19 cellular contexts compared by ENCODE assay signal in the genomic region with DNA sequence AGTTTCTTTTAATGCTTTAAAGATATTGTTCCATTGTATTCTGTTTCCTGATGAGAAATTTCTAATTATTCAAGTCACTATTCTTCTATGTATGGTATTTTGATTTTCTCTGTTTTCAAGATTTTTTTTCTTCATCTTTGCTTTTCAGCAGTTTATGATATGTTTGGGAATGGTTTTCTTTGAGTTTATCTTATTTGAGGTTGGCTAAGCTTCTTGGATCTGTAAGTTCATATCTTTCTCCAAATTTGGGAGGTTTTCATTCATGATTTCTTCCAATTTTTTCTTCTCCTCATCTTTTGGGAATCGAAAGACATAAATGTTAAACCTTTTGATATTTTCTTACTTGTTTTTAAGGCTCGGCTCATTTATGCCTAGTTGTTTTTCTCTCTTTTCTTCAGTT.
DNase-seq lines count a peak whose midpoint lies in the region; ATAC-seq, FAIRE-seq and TF ChIP-seq lines count a peak whose summit lies in the region.
"Had no signal": no experiment of that assay in that cellular context is flagged by ENCODE, and none has a peak within 500 bp of the region (broad histone marks: within the 10 kb centered on the region; RNA-seq: fewer than 3 reads in every experiment).

No MANE protein-coding gene starts in this region.

- H3K4me1 ChIP-seq in HEK293 (ENCODE audit: control insufficient read depth, insufficient read depth, low read length): no peaks in the 10 kb centered on the region
- H3K4me1 ChIP-seq: BE2C, BLaER1 had no signal

- no peaks in the 10 kb centered on the region for H3K4me1 Mint-ChIP-seq in Calu3 (ENCODE audit: low read depth, unreplicated experiment)

- peak; percentile 19 for FAIRE-seq in frontal cortex (lab: Jason Lieb, UNC)
- FAIRE-seq: A204.1, GM12891 had no signal

- POLR2A ChIA-PET in HEK293 (lab: Yijun Ruan, JAX): no interaction called here

- H3K9me3 Mint-ChIP-seq in Calu3 (ENCODE audit: low read depth, unreplicated experiment): peaks cover 3% of the 10 kb centered on the region

- no peaks in the 10 kb centered on the region for H3K27me3 Mint-ChIP-seq in Calu3 (ENCODE audit: unreplicated experiment)
- H3K27me3 Mint-ChIP-seq: CD4-positive, alpha-beta memory T cell; CD4-positive, CD25-positive, alpha-beta regulatory T cell; CD8-positive, alpha-beta memory T cell had no signal

- BruUV-seq in Calu3 (replicated peaks; lab: Mats Ljungman, UMichigan): no TSS peak

- intact Hi-C loops in Calu3 (cut with micrococcal nuclease; ENCODE audit: unreplicated experiment): no loop called here

- no peak for TF ChIP-seq CTCF in Calu3 (IDR thresholded peaks at IDR 0.05; ENCODE audit: unreplicated experiment)
- no peak for TF ChIP-seq CTCF in HEK293 (tag by site-specific recombination; IDR thresholded peaks at IDR 0.05)

- H3K27ac Mint-ChIP-seq in Calu3 (ENCODE audit: unreplicated experiment): peak overlapping the region; percentile 23
- H3K27ac Mint-ChIP-seq: CD4-positive, alpha-beta memory T cell; CD4-positive, CD25-positive, alpha-beta regulatory T cell; CD8-positive, alpha-beta memory T cell had no signal

- DNase-seq in Calu3: no peak
- DNase-seq in frontal cortex (ENCODE audit: low spot score in 2 of 2): no peak
- no peak for DNase-seq in stimulated activated CD4-positive, alpha-beta T cell treated with anti-CD3 and anti-CD28 coated beads, Interleukin-2, amount 100 ng/mL, for 24 hours
- DNase-seq: 8988T; ACHN; BE2C; C1 segment of cervical spinal cord; CD4-positive, alpha-beta memory T cell; CD4-positive, CD25-positive, alpha-beta regulatory T cell; CD8-positive, alpha-beta memory T cell; COR-L47; DMS79 treated with DMSO at 0.1 percent for 48 hours; GF-D8 had no signal

- no peak for ATAC-seq in GM18519 (IDR thresholded peaks at IDR 0.05; ENCODE audit: low FRiP score, unreplicated experiment)

- H3K4me3 ChIP-seq in HEK293 (ENCODE audit: low read depth, low read length): no peak overlapping the region
- H3K4me3 ChIP-seq: BLaER1 had no signal

- H3K4me3 Mint-ChIP-seq in Calu3 (ENCODE audit: low read depth, unreplicated experiment): no peak overlapping the region
- H3K4me3 Mint-ChIP-seq: CD14-positive monocyte; CD4-positive, alpha-beta memory T cell; CD4-positive, CD25-positive, alpha-beta regulatory T cell; CD8-positive, alpha-beta memory T cell had no signal

- no peaks in the 10 kb centered on the region for H3K9me3 ChIP-seq in HEK293 (ENCODE audit: control insufficient read depth, insufficient read depth, low read depth, low read length)
- H3K9me3 ChIP-seq: BE2C had no signal

- CTCF ChIA-PET in Calu3 (lab: Charles Lee) (no interaction called here), HEK293 (lab: Yijun Ruan, JAX) (interaction anchor here (1.4 kb wide), 1 partner anchor 12 kb away, joined by 3 read pairs; no protein-coding TSS in a partner anchor)

- peaks cover 0 to 2% of the 10 kb centered on the region in 2 experiments; a peak in 1 of 3 replicates for H3K36me3 ChIP-seq in HEK293 (ENCODE audit: control insufficient read depth in 2 of 2, insufficient read depth in 1 of 2, low read length in 2 of 2)

- no peak overlapping the region for H3K27ac ChIP-seq in HEK293 (ENCODE audit: extremely low read depth, low read depth, low read length)
- H3K27ac ChIP-seq: BLaER1 had no signal

- H3K36me3 Mint-ChIP-seq in Calu3 (ENCODE audit: insufficient read depth, unreplicated experiment): no peaks in the 10 kb centered on the region

TF ChIP-seq in HEK293, 187 proteins besides CTCF, POLR2A, EP300 and RAD21:
- TF ChIP-seq ZNF558 (tag by site-specific recombination; IDR thresholded peaks at IDR 0.05) (peak; percentile 95), KLF9 (tag by site-specific recombination; IDR thresholded peaks at IDR 0.05; ENCODE audit: low read depth) (no peak)
